Comparison of ENCODE assay signal across 33 cellular contexts in genomic region chr15:88302373-88302772, GRCh38. TPM values are rescaled to one million over a fixed set of nuclear protein-coding genes. Genes with fewer than 3 reads are reported as not detected.
"Had no signal": no experiment of that assay in that cellular context is flagged by ENCODE, and none has a peak within 500 bp of the region (broad histone marks: within the 10 kb centered on the region; RNA-seq: fewer than 3 reads in every experiment).

No MANE protein-coding gene starts in this region.

- H3K27ac Mint-ChIP-seq: activated CD4-positive, alpha-beta memory T cell treated with anti-CD3 and anti-CD28 coated beads for 36 hours; activated CD4-positive, alpha-beta T cell treated with anti-CD3 and anti-CD28 coated beads, Interleukin-2, amount 10 ng/mL, durations not matched to agents 7 days and 5 days; activated naive CD4-positive, alpha-beta T cell treated with anti-CD3 and anti-CD28 coated beads, Interleukin-2, amount 50 U/mL, for 72 hours; activated naive CD8-positive, alpha-beta T cell treated with anti-CD3 and anti-CD28 coated beads, Interleukin-2, amount 50 U/mL, for 24 hours; brain; T-cell had no signal

- H3K4me1 Mint-ChIP-seq: activated naive CD8-positive, alpha-beta T cell treated with anti-CD3 and anti-CD28 coated beads, Interleukin-2, amount 50 U/mL, for 24 hours; brain; T-cell had no signal

- H3K9me3 Mint-ChIP-seq: activated CD4-positive, alpha-beta memory T cell treated with anti-CD3 and anti-CD28 coated beads for 36 hours; activated CD4-positive, alpha-beta T cell treated with anti-CD3 and anti-CD28 coated beads, Interleukin-2, amount 10 ng/mL, durations not matched to agents 7 days and 5 days; activated naive CD4-positive, alpha-beta T cell treated with anti-CD3 and anti-CD28 coated beads, Interleukin-2, amount 50 U/mL, for 72 hours; activated naive CD8-positive, alpha-beta T cell treated with anti-CD3 and anti-CD28 coated beads, Interleukin-2, amount 50 U/mL, for 24 hours; activated T-cell treated with anti-CD3 and anti-CD28 coated beads, Interleukin-2, amount 50 U/mL, for 4 hours; T-cell had no signal

- H3K36me3 ChIP-seq: cardiac muscle cell had no signal

- H3K9ac ChIP-seq: KMS-11 had no signal

- H3K27me3 Mint-ChIP-seq: activated CD4-positive, alpha-beta T cell treated with anti-CD3 and anti-CD28 coated beads, Interleukin-2, amount 10 ng/mL, durations not matched to agents 7 days and 5 days; brain had no signal

- FAIRE-seq: astrocyte, TTC549 had no signal

- DNase-seq: activated CD4-positive, alpha-beta memory T cell treated with anti-CD3 and anti-CD28 coated beads for 36 hours; activated CD4-positive, alpha-beta T cell treated with anti-CD3 and anti-CD28 coated beads, Interleukin-2, amount 10 ng/mL, durations not matched to agents 7 days and 5 days; activated CD4-positive, CD25-positive, alpha-beta regulatory T cell; activated CD8-positive, alpha-beta memory T cell treated with anti-CD3 and anti-CD28 coated beads for 24 hours; activated effector memory CD4-positive, alpha-beta T cell treated with anti-CD3 and anti-CD28 coated beads, Interleukin-2, amount 50 U/mL, for 16 hours; activated naive CD4-positive, alpha-beta T cell treated with Interleukin-2 at 50 U/mL for 16 hours; activated naive CD8-positive, alpha-beta T cell treated with anti-CD3 and anti-CD28 coated beads, Interleukin-2, amount 50 U/mL, for 24 hours; activated T-cell treated with anti-CD3 and anti-CD28 coated beads, Interleukin-2, amount 50 U/mL, for 4 hours; amniotic stem cell; NCI-H1092 treated with DMSO at 0.1 percent for 48 hours; NCI-H1417 treated with DMSO at 0.1 percent for 48 hours; NCI-H1694; NCI-H2029 treated with DMSO at 0.1 percent for 48 hours; NCI-H345; NCI-H510A; NCI-H526 treated with DMSO at 0.1 percent for 48 hours; NK-92 treated with Interleukin-12 subunit alpha and Interleukin-12 subunit beta, amount 100 ng/mL, for 24 hours; OCI-M1; RPMI8226; T-cell; T-helper 2 cell; T1000 had no signal

- H3K4me3 ChIP-seq: cardiac muscle cell, SK-N-MC had no signal

- H3K4me3 Mint-ChIP-seq: activated CD4-positive, alpha-beta memory T cell treated with anti-CD3 and anti-CD28 coated beads for 36 hours; activated CD4-positive, alpha-beta T cell treated with anti-CD3 and anti-CD28 coated beads, Interleukin-2, amount 10 ng/mL, durations not matched to agents 7 days and 5 days; activated naive CD8-positive, alpha-beta T cell treated with anti-CD3 and anti-CD28 coated beads, Interleukin-2, amount 50 U/mL, for 24 hours; activated T-cell treated with anti-CD3 and anti-CD28 coated beads, Interleukin-2, amount 50 U/mL, for 4 hours; brain; T-cell had no signal

- ATAC-seq: activated naive CD4-positive, alpha-beta T cell treated with anti-CD3 and anti-CD28 coated beads, Interleukin-2, amount 50 U/mL, for 72 hours; activated naive CD8-positive, alpha-beta T cell treated with anti-CD3 and anti-CD28 coated beads, Interleukin-2, amount 50 U/mL, for 24 hours; activated T-cell treated with anti-CD3 and anti-CD28 coated beads, Interleukin-2, amount 50 U/mL, for 4 hours; Panc1; Right ventricle myocardium inferior; T-cell had no signal

- H3K27ac ChIP-seq: cardiac muscle cell, KMS-11, SK-N-MC, VCaP had no signal

- H3K4me2 ChIP-seq: KMS-11 had no signal

- H3K36me3 Mint-ChIP-seq: activated CD4-positive, alpha-beta memory T cell treated with anti-CD3 and anti-CD28 coated beads for 36 hours; activated naive CD4-positive, alpha-beta T cell treated with anti-CD3 and anti-CD28 coated beads, Interleukin-2, amount 50 U/mL, for 72 hours; brain; T-cell had no signal

RNA-seq across cellular contexts. Expression of gene NTRK3, which starts 45.8 kb away (rescaled TPM):
- total RNA-seq: activated CD4-positive, alpha-beta T cell treated with anti-CD3 and anti-CD28 coated beads, Interleukin-2, amount 10 ng/mL, durations not matched to agents 7 days and 5 days; MCF 10A; T-cell had no signal
